7 cellular contexts compared by ENCODE assay signal in genomic region chr10:46386694-46387093, GRCh38. TPM values are rescaled to one million over a fixed set of nuclear protein-coding genes. Genes with fewer than 3 reads are reported as not detected.
"Had no signal": no experiment of that assay in that cellular context is flagged by ENCODE, and none has a peak within 500 bp of the region (broad histone marks: within the 10 kb centered on the region; RNA-seq: fewer than 3 reads in every experiment).

No MANE protein-coding gene starts in this region.

RNA-seq across cellular contexts. Expression of gene ANXA8L1, which starts 11.1 kb away (rescaled TPM):
- total RNA-seq: activated B cell treated with CpG ODN at 0.5 μM for 24 hours; activated naive CD8-positive, alpha-beta T cell treated with anti-CD3 and anti-CD28 coated beads for 36 hours; aorta; cerebellum; dermis blood vessel endothelial cell; kidney; neural crest cell had no signal
